In the genomic region with DNA sequence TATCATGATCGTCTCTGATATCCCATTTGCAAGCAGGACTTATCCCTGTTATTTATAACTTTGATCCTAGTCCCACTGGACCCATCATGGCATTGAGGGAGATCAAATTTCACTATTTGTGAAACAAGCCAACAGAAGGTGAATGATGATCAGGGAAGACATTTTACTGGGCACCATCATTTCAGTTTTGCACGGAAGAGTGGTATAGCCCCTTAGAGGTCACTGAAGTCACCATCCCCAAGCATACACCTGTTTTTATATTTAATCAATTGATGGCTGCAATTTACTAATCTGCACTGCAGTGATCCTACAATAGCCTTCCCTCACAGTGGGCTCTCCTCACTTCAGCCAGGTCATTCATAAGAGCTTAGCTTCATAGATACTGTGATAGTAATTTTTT, we compare ENCODE assay signal across 19 cellular contexts.
"Had no signal": no experiment of that assay in that cellular context is flagged by ENCODE, and none has a peak within 500 bp of the region (broad histone marks: within the 10 kb centered on the region; RNA-seq: fewer than 3 reads in every experiment).

No MANE protein-coding gene starts in this region.

- DNase-seq: IMR-90, Karpas-422, KG1, MG63, NCI-H1092, NCI-H1417 treated with DMSO at 0.1 percent for 48 hours, NCI-H1694, NCI-H187 treated with DMSO at 0.1 percent for 48 hours, NCI-H2029 treated with DMSO at 0.1 percent for 48 hours, NCI-H226, NCI-H446, NCI-H510A, NCI-H524 treated with DMSO at 0.1 percent for 48 hours, PC-3, SHP77, SK-N-SH, SW 1271, T-cell had no signal

- H3K27ac ChIP-seq: RWPE1 had no signal

- H3K36me3 ChIP-seq: MG63 had no signal

- H3K9me3 ChIP-seq: MG63, SK-N-SH had no signal

- H3K4me3 ChIP-seq: MG63 had no signal
